ENCODE assay signal across 30 cellular contexts in genomic region chr10:9987197-9987596, GRCh38.
"Had no signal": no experiment of that assay in that cellular context is flagged by ENCODE, and none has a peak within 500 bp of the region (broad histone marks: within the 10 kb centered on the region; RNA-seq: fewer than 3 reads in every experiment).

No MANE protein-coding gene starts in this region.

- H3K9me3 ChIP-seq: esophagus muscularis mucosa had no signal

- DNase-seq: activated B cell treated with CpG ODN at 0.5 μM for 24 hours; activated CD4-positive, alpha-beta T cell treated with anti-CD3 and anti-CD28 coated beads for 48 hours; activated CD4-positive, alpha-beta T cell treated with anti-CD3 and anti-CD28 coated beads, Interleukin-2, amount 50 U/mL, for 1 hour; activated CD4-positive, alpha-beta T cell treated with anti-CD3 and anti-CD28 coated beads, Interleukin-2, amount 50 U/mL, for 48 hours; activated CD8-positive, alpha-beta memory T cell treated with anti-CD3 and anti-CD28 coated beads for 24 hours; activated CD8-positive, alpha-beta T cell treated with anti-CD3 and anti-CD28 coated beads for 36 hours; activated effector memory CD4-positive, alpha-beta T cell treated with Interleukin-2 at 50 U/mL for 16 hours; activated gamma-delta T cell treated with Interleukin-2 at 50 U/mL for 16 hours; activated naive CD4-positive, alpha-beta T cell treated with anti-CD3 and anti-CD28 coated beads, Interleukin-2, amount 50 U/mL, for 16 hours; activated naive CD4-positive, alpha-beta T cell treated with Interleukin-2 at 50 U/mL for 16 hours; activated T-cell treated with anti-CD3 and anti-CD28 coated beads, Interleukin-2, amount 50 U/mL, for 4 hours; amniotic stem cell; anterior cingulate cortex; cortex of kidney; dermis blood vessel endothelial cell; effector CD4-positive, alpha-beta T cell; effector memory CD8-positive, alpha-beta T cell; erythroblast; foreskin melanocyte; glutamatergic neuron; heart left ventricle; SW 1271; T-cell; T-helper 9 cell; WERI-Rb-1 had no signal

- H3K27ac ChIP-seq: breast epithelium, cardiac muscle cell, heart left ventricle, WERI-Rb-1 had no signal

- H3K4me3 ChIP-seq: breast epithelium, cardiac muscle cell, esophagus muscularis mucosa, heart left ventricle had no signal

- H3K4me1 ChIP-seq: breast epithelium, esophagus muscularis mucosa, heart left ventricle had no signal

- ATAC-seq: activated CD4-positive, CD25-positive, alpha-beta regulatory T cell treated with anti-CD3 and anti-CD28 coated beads, Interleukin-2, amount 50 U/mL, for 24 hours; activated CD8-positive, alpha-beta T cell treated with anti-CD3 and anti-CD28 coated beads for 36 hours; activated T-cell treated with anti-CD3 and anti-CD28 coated beads, Interleukin-2, amount 50 U/mL, for 4 hours; activated T-helper 17 cell treated with anti-CD3 and anti-CD28 coated beads, Interleukin-2, amount 50 U/mL, for 72 hours; effector memory CD8-positive, alpha-beta T cell; heart left ventricle; T-cell had no signal

- H3K36me3 ChIP-seq: breast epithelium, cardiac muscle cell, esophagus muscularis mucosa, heart left ventricle, WERI-Rb-1 had no signal

- H3K27me3 ChIP-seq: breast epithelium, cardiac muscle cell, esophagus muscularis mucosa, heart left ventricle had no signal
